In genomic region chr6:137798846-137799245, GRCh38 we compare ENCODE assay signal across 14 cellular contexts.
A peak's percentile ranks its signal among the peaks of the same experiment; 100 is the strongest.
DNase-seq lines count a peak whose midpoint lies in the region; ATAC-seq and TF ChIP-seq lines count a peak whose summit lies in the region.
"Had no signal": no experiment of that assay in that cellular context is flagged by ENCODE, and none has a peak within 500 bp of the region (broad histone marks: within the 10 kb centered on the region; RNA-seq: fewer than 3 reads in every experiment).

No MANE protein-coding gene starts in this region.

- DNase-seq in activated CD8-positive, alpha-beta memory T cell treated with anti-CD3 and anti-CD28 coated beads, Interleukin-2, amount 10 ng/mL, durations not matched to agents 7 days and 5 days, result no peak
- no peak for DNase-seq in activated CD8-positive, alpha-beta memory T cell treated with anti-CD3 and anti-CD28 coated beads for 24 hours
- DNase-seq in naive B cell (no peak), right cardiac atrium (no peak), SW 1271 (lab: John Stamatoyannopoulos, UW) (no peak)
- DNase-seq: activated CD4-positive, CD25-positive, alpha-beta regulatory T cell; colonic mucosa; hypothalamus; NCI-H82; posterior cingulate gyrus had no signal

- H3K27ac Mint-ChIP-seq in activated CD8-positive, alpha-beta memory T cell treated with anti-CD3 and anti-CD28 coated beads, Interleukin-2, amount 10 ng/mL, durations not matched to agents 7 days and 5 days, result peak overlapping the region; percentile 36
- peak overlapping the region; percentile 83 for H3K27ac Mint-ChIP-seq in activated naive CD8-positive, alpha-beta T cell
- peak overlapping the region in 4 of 6 donors; percentile 75 to 96 (median 82) for H3K27ac Mint-ChIP-seq in naive B cell

- H3F3A ChIP-seq in Loucy (ENCODE audit: low read depth), result no peaks in the 10 kb centered on the region

- H3K79me2 ChIP-seq in Loucy (ENCODE audit: insufficient read depth, low read length), result no peaks in the 10 kb centered on the region

- no peak for ATAC-seq in activated CD8-positive, alpha-beta memory T cell treated with anti-CD3 and anti-CD28 coated beads, Interleukin-2, amount 10 ng/mL, durations not matched to agents 7 days and 5 days
- no peak for ATAC-seq in naive B cell (ENCODE audit: low read depth in 2 of 2)
- no peak for ATAC-seq in HG02642 (IDR thresholded peaks at IDR 0.05; ENCODE audit: poor library complexity, unreplicated experiment)
- no peak for ATAC-seq in right cardiac atrium
- ATAC-seq: left lobe of liver had no signal

- CTCF ChIA-PET in activated CD8-positive, alpha-beta memory T cell treated with anti-CD3 and anti-CD28 coated beads, Interleukin-2, amount 10 ng/mL, durations not matched to agents 7 days and 5 days (lab: Charles Lee), result interaction anchor here (0.6 to 10.6 kb wide), 27 partner anchors 10 to 177 kb away, joined by 3 to 195 read pairs (median 5); partner anchors contain the start of gene TNFAIP3

- H3K4me3 ChIP-seq in Loucy (ENCODE audit: low read length, poor library complexity, severe bottlenecking), result no peak overlapping the region
- H3K4me3 ChIP-seq in right cardiac atrium (ENCODE audit: low read length), result no peak overlapping the region
- H3K4me3 ChIP-seq: colonic mucosa had no signal

- H3K4me1 Mint-ChIP-seq in activated CD8-positive, alpha-beta memory T cell treated with anti-CD3 and anti-CD28 coated beads, Interleukin-2, amount 10 ng/mL, durations not matched to agents 7 days and 5 days, result peaks cover 62% of the 10 kb centered on the region
- H3K4me1 Mint-ChIP-seq in activated naive CD8-positive, alpha-beta T cell (ENCODE audit: low read depth), result peaks cover 66% of the 10 kb centered on the region
- H3K4me1 Mint-ChIP-seq in naive B cell, result peaks cover 29 to 35% (median 34%) of the 10 kb centered on the region in 3 donors

- WGBS in right cardiac atrium, result 97% methylated on average over 3 of the region's 3 CpGs

- H3K4me3 Mint-ChIP-seq in activated CD8-positive, alpha-beta memory T cell treated with anti-CD3 and anti-CD28 coated beads, Interleukin-2, amount 10 ng/mL, durations not matched to agents 7 days and 5 days, result no peak overlapping the region
- peak overlapping the region; percentile 58 for H3K4me3 Mint-ChIP-seq in activated naive CD8-positive, alpha-beta T cell
- no peak overlapping the region for H3K4me3 Mint-ChIP-seq in naive B cell

- peaks cover 4% of the 10 kb centered on the region for H3K36me3 Mint-ChIP-seq in activated CD8-positive, alpha-beta memory T cell treated with anti-CD3 and anti-CD28 coated beads, Interleukin-2, amount 10 ng/mL, durations not matched to agents 7 days and 5 days
- peaks cover 3% of the 10 kb centered on the region for H3K36me3 Mint-ChIP-seq in activated naive CD8-positive, alpha-beta T cell
- no peaks in the 10 kb centered on the region for H3K36me3 Mint-ChIP-seq in naive B cell

- H3K9me3 ChIP-seq in Loucy (ENCODE audit: insufficient read depth, low read depth, low read length) (no peaks in the 10 kb centered on the region), right cardiac atrium (ENCODE audit: control insufficient read depth, low read length) (no peaks in the 10 kb centered on the region)
- H3K9me3 ChIP-seq: colonic mucosa had no signal

- H3K4me1 ChIP-seq in Loucy (ENCODE audit: insufficient read depth, low read length, poor library complexity, severe bottlenecking) (peaks cover 73% of the 10 kb centered on the region), right cardiac atrium (ENCODE audit: control insufficient read depth, insufficient read depth, low read length) (no peaks in the 10 kb centered on the region)
- H3K4me1 ChIP-seq: colonic mucosa had no signal

- no peak for TF ChIP-seq CTCF in Loucy (conservative IDR thresholded peaks at IDR 0.05; ENCODE audit: low read length)

- intact Hi-C loops in right cardiac atrium (cut with DNase I), result loop anchor here in 1 of 4 donors (10.0 kb wide), 1 partner anchor 66 kb away; the partner anchor contains the start of gene TNFAIP3

- H2AFZ ChIP-seq in Loucy (ENCODE audit: low read length), result peak overlapping the region; percentile 48; the same call in 1 of the 2 replicates

- no peaks in the 10 kb centered on the region for H3K9me2 ChIP-seq in Loucy (replicated peaks; ENCODE audit: low read depth, low read length)

- H3K4me2 ChIP-seq in Loucy (ENCODE audit: low read depth, low read length, poor library complexity, severe bottlenecking), result no peak overlapping the region

- H3K27ac ChIP-seq in right cardiac atrium (ENCODE audit: low read length), result no peak overlapping the region

- no peaks in the 10 kb centered on the region for H4K20me1 ChIP-seq in Loucy (ENCODE audit: insufficient read depth, low read length, poor library complexity, severe bottlenecking)

- no peaks in the 10 kb centered on the region for H3K27me3 Mint-ChIP-seq in activated CD8-positive, alpha-beta memory T cell treated with anti-CD3 and anti-CD28 coated beads, Interleukin-2, amount 10 ng/mL, durations not matched to agents 7 days and 5 days
- no peaks in the 10 kb centered on the region for H3K27me3 Mint-ChIP-seq in activated naive CD8-positive, alpha-beta T cell
- H3K27me3 Mint-ChIP-seq in naive B cell, result no peaks in the 10 kb centered on the region

- H3K9ac ChIP-seq in Loucy (ENCODE audit: low read depth, low read length, poor library complexity, severe bottlenecking), result no peak overlapping the region

- no peaks in the 10 kb centered on the region for H3K9me3 Mint-ChIP-seq in activated CD8-positive, alpha-beta memory T cell treated with anti-CD3 and anti-CD28 coated beads, Interleukin-2, amount 10 ng/mL, durations not matched to agents 7 days and 5 days (ENCODE audit: low read depth)
- H3K9me3 Mint-ChIP-seq in activated naive CD8-positive, alpha-beta T cell (ENCODE audit: low read depth), result no peaks in the 10 kb centered on the region
- peaks cover 0 to 1% (median 0%) of the 10 kb centered on the region in 7 donors for H3K9me3 Mint-ChIP-seq in naive B cell

- no peaks in the 10 kb centered on the region for H3K36me3 ChIP-seq in Loucy (ENCODE audit: insufficient read depth, low read length)
- H3K36me3 ChIP-seq: colonic mucosa had no signal

- no peaks in the 10 kb centered on the region for H3K27me3 ChIP-seq in Loucy (ENCODE audit: insufficient read depth, low read length, poor library complexity, severe bottlenecking)
- no peaks in the 10 kb centered on the region for H3K27me3 ChIP-seq in right cardiac atrium (ENCODE audit: control insufficient read depth, insufficient read depth)
- H3K27me3 ChIP-seq: colonic mucosa had no signal
